In genomic region chr6:71533939-71534379, GRCh38 we compare ENCODE assay signal across 9 cellular contexts.
A peak's percentile ranks its signal among the peaks of the same experiment; 100 is the strongest.
DNase-seq lines count a peak whose midpoint lies in the region; ATAC-seq and TF ChIP-seq lines count a peak whose summit lies in the region.
"Had no signal": no experiment of that assay in that cellular context is flagged by ENCODE, and none has a peak within 500 bp of the region (broad histone marks: within the 10 kb centered on the region; RNA-seq: fewer than 3 reads in every experiment).

No MANE protein-coding gene starts in this region.

- H3K4me3 ChIP-seq in endodermal cell (ENCODE audit: low read length) = no peak overlapping the region
- H3K4me3 ChIP-seq in retinal pigment epithelial cell (ENCODE audit: low read length) = no peak overlapping the region
- H3K4me3 ChIP-seq: BLaER1 had no signal

- H3K36me3 ChIP-seq in endodermal cell (ENCODE audit: control insufficient read depth, insufficient read depth, low read length) = no peaks in the 10 kb centered on the region
- H3K36me3 ChIP-seq: BLaER1 had no signal

- no peaks in the 10 kb centered on the region for H3K9me3 ChIP-seq in endodermal cell (ENCODE audit: control insufficient read depth, low read length)
- H3K9me3 ChIP-seq: BLaER1 had no signal

- no peaks in the 10 kb centered on the region for H3K4me1 ChIP-seq in endodermal cell (ENCODE audit: control insufficient read depth, insufficient read depth, low read length)
- H3K4me1 ChIP-seq: BLaER1 had no signal

- ATAC-seq in GM18868 (IDR thresholded peaks at IDR 0.05; ENCODE audit: unreplicated experiment) = no peak
- no peak for ATAC-seq in GM18907 (IDR thresholded peaks at IDR 0.05; ENCODE audit: unreplicated experiment)

- 66% methylated on average over 2 of the region's 2 CpGs; no CpG with 5 or more reads in 1 of the 2 experiments for WGBS in endodermal cell (ENCODE audit: insufficient coverage in 1 of 2, insufficient read length in 1 of 2), 2 experiments

- no peak overlapping the region for H3K9ac ChIP-seq in endodermal cell (ENCODE audit: extremely low read depth, low read length, poor library complexity, severe bottlenecking)
- H3K9ac ChIP-seq: BLaER1 had no signal

- no peak overlapping the region for H3K4me3 Mint-ChIP-seq in endodermal cell

- DNase-seq in DMS79 treated with DMSO at 0.1 percent for 48 hours (lab: John Stamatoyannopoulos, UW) (peak; percentile 1), DMS79 (lab: John Stamatoyannopoulos, UW) (no peak), NCI-H446 treated with DMSO at 0.1 percent for 48 hours (lab: John Stamatoyannopoulos, UW) (peak; percentile 28), endodermal cell (no peak), retinal pigment epithelial cell (ENCODE audit: low read depth) (no peak), mucosa of gallbladder (ENCODE audit: low spot score) (no peak)

- peaks cover 3% of the 10 kb centered on the region for H3K27me3 Mint-ChIP-seq in endodermal cell (ENCODE audit: insufficient read depth)

- no peaks in the 10 kb centered on the region for H3K9me3 Mint-ChIP-seq in endodermal cell

- peak; percentile 91 for TF ChIP-seq CTCF in endodermal cell (conservative IDR thresholded peaks at IDR 0.05)
- TF ChIP-seq CTCF in retinal pigment epithelial cell (conservative IDR thresholded peaks at IDR 0.05; ENCODE audit: low read depth, low read length) = peak; percentile 60

- no peaks in the 10 kb centered on the region for H3K36me3 Mint-ChIP-seq in endodermal cell (ENCODE audit: low read depth)

- no peaks in the 10 kb centered on the region for H3K27me3 ChIP-seq in endodermal cell (ENCODE audit: control insufficient read depth, insufficient read depth, low read length, poor library complexity, severe bottlenecking)
- H3K27me3 ChIP-seq: BLaER1 had no signal

- no peak overlapping the region for H3K27ac ChIP-seq in endodermal cell (ENCODE audit: low read depth, low read length)
- H3K27ac ChIP-seq: BLaER1 had no signal

- no peaks in the 10 kb centered on the region for H3K4me1 Mint-ChIP-seq in endodermal cell

- no peak overlapping the region for H3K27ac Mint-ChIP-seq in endodermal cell

Comparison
In these comparisons a context has a peak if more than half of its experiments do, and no peak if none do; other contexts are left out.
1. DNase-seq: peak in DMS79 treated with DMSO at 0.1 percent for 48 hours (single experiment) and NCI-H446 treated with DMSO at 0.1 percent for 48 hours (single experiment); none in DMS79 (single experiment), endodermal cell (single experiment), retinal pigment epithelial cell (single experiment) and mucosa of gallbladder (single experiment).